ENCODE assay signal across 17 cellular contexts in the genomic region with DNA sequence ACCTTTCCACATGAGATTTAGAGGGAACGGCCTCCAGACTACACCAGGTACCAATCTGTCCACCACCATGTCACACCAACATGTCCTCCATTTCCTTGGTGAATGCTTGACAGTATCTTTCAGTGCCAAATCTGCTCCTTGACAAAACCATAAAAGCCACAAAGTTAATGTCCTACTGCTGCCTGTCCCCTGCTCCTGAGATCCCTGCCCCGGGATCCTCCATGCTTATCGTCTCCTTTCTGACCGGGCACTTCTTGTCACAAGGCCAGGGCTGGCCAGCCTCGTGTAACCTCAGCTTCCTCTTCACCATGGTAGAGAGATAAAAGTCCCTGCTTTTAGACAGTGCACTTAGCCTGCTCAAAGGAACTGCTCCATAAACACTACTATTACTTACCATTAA.
DNase-seq lines count a peak whose midpoint lies in the region; ATAC-seq, FAIRE-seq and TF ChIP-seq lines count a peak whose summit lies in the region.
"Had no signal": no experiment of that assay in that cellular context is flagged by ENCODE, and none has a peak within 500 bp of the region (broad histone marks: within the 10 kb centered on the region; RNA-seq: fewer than 3 reads in every experiment).

No MANE protein-coding gene starts in this region.

- H3K4ac ChIP-seq in H1 (replicated peaks; ENCODE audit: insufficient read length, low read depth, low read length): no peak overlapping the region

- H2BK5ac ChIP-seq in H1 (ENCODE audit: low read depth, low read length): no peak overlapping the region

- no peak for TF ChIP-seq EP300 in H1 (IDR thresholded peaks at IDR 0.05; ENCODE audit: borderline replicate concordance in 1 of 2, low read depth in 2 of 2, low read length in 2 of 2)

- CTCF ChIA-PET in H1 (lab: Charles Lee; ENCODE audit: partially characterized antibody): interaction anchor here (1.0 to 1.5 kb wide), 3 partner anchors 8 to 116 kb away, joined by 3 to 6 read pairs (median 5); no protein-coding TSS in a partner anchor

- peak overlapping the region; percentile 61 for H4K91ac ChIP-seq in H1 (replicated peaks; ENCODE audit: insufficient read length, low read length)

- no peak overlapping the region for H2BK20ac ChIP-seq in H1 (ENCODE audit: low read length)

- peaks cover 0 to 4% of the 10 kb centered on the region in 2 experiments for H4K20me1 ChIP-seq in H1 (replicated peaks in 1 of 2; ENCODE audit: control insufficient read depth in 1 of 2, insufficient read depth in 2 of 2, low read length in 2 of 2)

- H2BK12ac ChIP-seq in H1 (ENCODE audit: low read depth, low read length): peak overlapping the region; percentile 32

- H3K9me3 ChIP-seq in MG63 (no peaks in the 10 kb centered on the region), H1 (ENCODE audit: insufficient read depth in 2 of 2, low read depth in 1 of 2, low read length in 1 of 2) (no peaks in the 10 kb centered on the region)
- H3K9me3 ChIP-seq: ascending aorta, ovary had no signal

- H4K8ac ChIP-seq in H1 (ENCODE audit: extremely low read depth, insufficient read depth, low read length): no peak overlapping the region

- H3K27me3 ChIP-seq in MG63 (no peaks in the 10 kb centered on the region), H1 (replicated peaks in 1 of 4; ENCODE audit: control insufficient read depth in 3 of 4, extremely low read depth in 1 of 4, insufficient read depth in 3 of 4, low read length in 3 of 4) (no peaks in the 10 kb centered on the region)
- H3K27me3 ChIP-seq: ascending aorta, ovary had no signal

- no peaks in the 10 kb centered on the region for H3K79me1 ChIP-seq in H1 (ENCODE audit: low read depth, low read length)

- H3K23me2 ChIP-seq in H1 (ENCODE audit: low read depth, low read length): peaks cover 5% of the 10 kb centered on the region; the same call in 1 of the 2 replicates

- H3K4me2 ChIP-seq in H1 (ENCODE audit: insufficient read depth in 1 of 2, low read depth in 2 of 2, low read length in 2 of 2): no peak overlapping the region

- H3K79me2 ChIP-seq in H1 (ENCODE audit: control insufficient read depth in 1 of 2, insufficient read depth in 2 of 2, low read length in 2 of 2): peaks cover 0 to 10% of the 10 kb centered on the region in 2 experiments; a peak in 1 of 4 replicates

- H2AFZ ChIP-seq in H1 (ENCODE audit: low read length): no peak overlapping the region

- H3K27ac ChIP-seq in H1 (ENCODE audit: low read depth, low read length): 0 out of 2 replicates have a peak overlapping the region, but pooled peaks have one; percentile 19
- H3K27ac ChIP-seq: ovary had no signal

- 85% methylated on average over 5 of the region's 5 CpGs; no CpG with 5 or more reads in 1 of the 2 experiments for WGBS in H1 (ENCODE audit: extremely low coverage in 1 of 2, insufficient coverage in 1 of 2, insufficient read length in 1 of 2, insufficient replicate concordance in 2 of 2, low coverage in 1 of 2, low lambda C conversion rate in 2 of 2, missing lambda C conversion rate in 1 of 2), 2 experiments

- no peak overlapping the region for H3K14ac ChIP-seq in H1 (ENCODE audit: insufficient read length)

- no peak overlapping the region for H2BK120ac ChIP-seq in H1 (replicated peaks; ENCODE audit: low read depth, low read length)

- H3K4me1 ChIP-seq in H1 (replicated peaks in 1 of 4; ENCODE audit: control insufficient read depth in 3 of 4, insufficient read depth in 4 of 4, low read length in 3 of 4): peaks cover 7 to 33% (median 21%) of the 10 kb centered on the region in 4 experiments

- no peak for TF ChIP-seq RAD21 in H1 (IDR thresholded peaks at IDR 0.05 in 1 of 2, conservative IDR thresholded peaks at IDR 0.05 in 1 of 2; ENCODE audit: low read depth in 2 of 2, low read length in 2 of 2)

- H3K36me3 ChIP-seq in MG63 (peaks cover 73% of the 10 kb centered on the region), H1 (ENCODE audit: control insufficient read depth in 2 of 4, insufficient read depth in 4 of 4, low read length in 3 of 4) (no peaks in the 10 kb centered on the region)
- H3K36me3 ChIP-seq: ascending aorta, ovary had no signal

- TF ChIP-seq POLR2A in H1 (IDR thresholded peaks at IDR 0.05; ENCODE audit: control extremely low read depth in 1 of 2, low read depth in 2 of 2, low read length in 2 of 2): no peak

- no peak overlapping the region for H2AK5ac ChIP-seq in H1 (ENCODE audit: low read depth, low read length)

- H2BK15ac ChIP-seq in H1 (ENCODE audit: low read length): no peak overlapping the region

- TF ChIP-seq CTCF in H1 (IDR thresholded peaks at IDR 0.05; ENCODE audit: control extremely low read depth in 1 of 3, insufficient read depth in 1 of 3, low read depth in 1 of 3, low read length in 3 of 3) (no peak), GM13976 (IDR thresholded peaks at IDR 0.05; ENCODE audit: borderline replicate concordance, control extremely low read depth, extremely low read depth, insufficient read depth, missing control alignments) (no peak)

- in situ Hi-C loops in GM13976 (cut with MboI; ENCODE audit: low sequenced_read_pairs, unreplicated experiment): no loop called here

- ATAC-seq in GM21619 (IDR thresholded peaks at IDR 0.05; ENCODE audit: unreplicated experiment) (no peak), HG02970 (IDR thresholded peaks at IDR 0.05; ENCODE audit: low FRiP score, unreplicated experiment) (no peak)
- ATAC-seq: activated T-helper 17 cell treated with anti-CD3 and anti-CD28 coated beads, Interleukin-2, amount 50 U/mL, for 72 hours had no signal

- H3K23ac ChIP-seq in H1 (ENCODE audit: insufficient read length): no peak overlapping the region

- peak; percentile 1 to 9 for DNase-seq in AML-193 (lab: John Stamatoyannopoulos, UW)
- peak; percentile 62 for DNase-seq in MG63
- DNase-seq in H1 (ENCODE audit: low read depth in 1 of 2, low spot score in 2 of 2): no peak
- peak; percentile 57 for DNase-seq in myocyte (ENCODE audit: low read depth)
- no peak for DNase-seq in inferior parietal cortex (ENCODE audit: extremely low spot score)
- DNase-seq in GM13976 (ENCODE audit: low spot score): no peak
- DNase-seq: activated CD4-positive, alpha-beta memory T cell treated with anti-CD3 and anti-CD28 coated beads for 36 hours; effector memory CD4-positive, alpha-beta T cell; KG1; ovary; stimulated activated CD8-positive, alpha-beta memory T cell treated with anti-CD3 and anti-CD28 coated beads, Interleukin-4, amount 100 ng/mL, for 48 hours had no signal

- POLR2A ChIA-PET in H1 (lab: Charles Lee; ENCODE audit: partially characterized antibody): interaction anchor here (1.3 to 1.7 kb wide), 2 partner anchors 21 to 25 kb away, joined by 3 to 8 read pairs; no protein-coding TSS in a partner anchor

- H3K18ac ChIP-seq in H1 (ENCODE audit: extremely low read depth, low read length): no peak overlapping the region

- H3K4me3 ChIP-seq in MG63 (no peak overlapping the region), H1 (ENCODE audit: extremely low read depth in 1 of 4, insufficient read depth in 2 of 4, low read depth in 3 of 4, low read length in 4 of 4) (no peak overlapping the region)
- H3K4me3 ChIP-seq: ascending aorta, ovary had no signal

- H3K56ac ChIP-seq in H1 (replicated peaks; ENCODE audit: insufficient read length, low read depth, low read length): no peak overlapping the region

- no peak overlapping the region for H3K9ac ChIP-seq in H1 (replicated peaks in 1 of 4; ENCODE audit: extremely low read depth in 1 of 4, low read depth in 3 of 4, low read length in 3 of 4)

- H4K5ac ChIP-seq in H1 (ENCODE audit: insufficient read length, low read depth, low read length): no peak overlapping the region

- no peak for FAIRE-seq in H1 (lab: Jason Lieb, UNC)
- FAIRE-seq: G401.6, GM18507 had no signal

TF ChIP-seq in H1, 55 proteins besides CTCF, POLR2A, EP300 and RAD21:
- TF ChIP-seq YY1 (IDR thresholded peaks at IDR 0.05; ENCODE audit: low read depth, low read length): no peak
- TF ChIP-seq, protein P1, sequence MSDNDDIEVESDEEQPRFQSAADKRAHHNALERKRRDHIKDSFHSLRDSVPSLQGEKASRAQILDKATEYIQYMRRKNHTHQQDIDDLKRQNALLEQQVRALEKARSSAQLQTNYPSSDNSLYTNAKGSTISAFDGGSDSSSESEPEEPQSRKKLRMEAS (IDR thresholded peaks at IDR 0.05): no peak
- TF ChIP-seq SIN3A (conservative IDR thresholded peaks at IDR 0.05 in 1 of 2, IDR thresholded peaks at IDR 0.05 in 1 of 2; ENCODE audit: low read depth in 1 of 2, low read length in 2 of 2): no peak
- no peak for TF ChIP-seq BRCA1 (IDR thresholded peaks at IDR 0.05; ENCODE audit: low read depth, low read length)
- no peak for TF ChIP-seq CHD1 (IDR thresholded peaks at IDR 0.05; ENCODE audit: low read depth, low read length)
- no peak for TF ChIP-seq ASH2L (IDR thresholded peaks at IDR 0.05; ENCODE audit: low read length)
- TF ChIP-seq FOSL1 (IDR thresholded peaks at IDR 0.05; ENCODE audit: insufficient read depth, low read depth, low read length): no peak
- TF ChIP-seq, protein P2, sequence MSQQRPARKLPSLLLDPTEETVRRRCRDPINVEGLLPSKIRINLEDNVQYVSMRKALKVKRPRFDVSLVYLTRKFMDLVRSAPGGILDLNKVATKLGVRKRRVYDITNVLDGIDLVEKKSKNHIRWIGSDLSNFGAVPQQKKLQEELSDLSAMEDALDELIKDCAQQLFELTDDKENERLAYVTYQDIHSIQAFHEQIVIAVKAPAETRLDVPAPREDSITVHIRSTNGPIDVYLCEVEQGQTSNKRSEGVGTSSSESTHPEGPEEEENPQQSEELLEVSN (IDR thresholded peaks at IDR 0.05): no peak
- TF ChIP-seq TAF7 (optimal IDR thresholded peaks at IDR 0.05; ENCODE audit: borderline replicate concordance, low read depth, low read length): no peak
- no peak for TF ChIP-seq RXRA (IDR thresholded peaks at IDR 0.05; ENCODE audit: insufficient read depth, low read depth, low read length)
- TF ChIP-seq JUN (IDR thresholded peaks at IDR 0.05; ENCODE audit: low read depth, low read length): no peak
- TF ChIP-seq SP2 (IDR thresholded peaks at IDR 0.05; ENCODE audit: low read length): no peak
- TF ChIP-seq KDM1A (IDR thresholded peaks at IDR 0.05; ENCODE audit: borderline replicate concordance, low read length): no peak
- TF ChIP-seq BACH1 (IDR thresholded peaks at IDR 0.05; ENCODE audit: low read length): no peak
- no peak for TF ChIP-seq TBP (IDR thresholded peaks at IDR 0.05; ENCODE audit: low read depth, low read length)
- TF ChIP-seq BCL11A (IDR thresholded peaks at IDR 0.05; ENCODE audit: low read depth in 2 of 2, low read length in 2 of 2): no peak
- no peak for TF ChIP-seq SUZ12 (IDR thresholded peaks at IDR 0.05; ENCODE audit: low read length)
- TF ChIP-seq POU5F1 (IDR thresholded peaks at IDR 0.05; ENCODE audit: low read depth, low read length): no peak

Comparison
In these comparisons a context has a peak if more than half of its experiments do, and no peak if none do; other contexts are left out.
1. DNase-seq: peak in AML-193 (2 of 2), MG63 (single experiment) and myocyte (single experiment); none in H1 (0 of 2), inferior parietal cortex (single experiment) and GM13976 (single experiment).